In genomic region chr6:78867020-78867369, GRCh38 we compare ENCODE assay signal across 8 cellular contexts. TPM values are rescaled to one million over a fixed set of nuclear protein-coding genes. Genes with fewer than 3 reads are reported as not detected.
DNase-seq lines count a peak whose midpoint lies in the region; ATAC-seq and TF ChIP-seq lines count a peak whose summit lies in the region.

No MANE protein-coding gene starts in this region.

- H3K18ac ChIP-seq in mesenchymal stem cell (ENCODE audit: low read depth in 1 of 2, low read length in 2 of 2): peak overlapping the region in 1 of 2 experiments; percentile 28

- H3K4ac ChIP-seq in mesenchymal stem cell (ENCODE audit: low read depth in 1 of 2, low read length in 2 of 2): no peak overlapping the region

- peak overlapping the region; percentile 80 for H3K4me2 ChIP-seq in mesenchymal stem cell (ENCODE audit: low read length, poor library complexity, severe bottlenecking)

- no peak overlapping the region for H2BK12ac ChIP-seq in mesenchymal stem cell (ENCODE audit: low read length in 2 of 2)

- no peak overlapping the region for H4K91ac ChIP-seq in mesenchymal stem cell (ENCODE audit: low read length)

- peak overlapping the region; percentile 96 to 97 (median 96) for H3K27ac Mint-ChIP-seq in CD4-positive, CD25-positive, alpha-beta regulatory T cell

- peaks cover 0 to 3% (median 0%) of the 10 kb centered on the region in 7 donors for H3K9me3 Mint-ChIP-seq in CD4-positive, CD25-positive, alpha-beta regulatory T cell

- peak overlapping the region; percentile 59 for H4K8ac ChIP-seq in mesenchymal stem cell (ENCODE audit: low read length)

- peaks cover 10% of the 10 kb centered on the region for H3K4me1 ChIP-seq in CD4-positive, CD25-positive, alpha-beta regulatory T cell (ENCODE audit: control insufficient read depth, insufficient read depth, low read length, poor library complexity, severe bottlenecking)
- H3K4me1 ChIP-seq in breast epithelium: peaks cover 0 to 8% of the 10 kb centered on the region in 2 donors
- H3K4me1 ChIP-seq in mesenchymal stem cell (ENCODE audit: control insufficient read depth, insufficient read depth, low read depth, low read length): no peaks in the 10 kb centered on the region
- peaks cover 9% of the 10 kb centered on the region for H3K4me1 ChIP-seq in vagina

- peaks cover 12% of the 10 kb centered on the region for H3K36me3 Mint-ChIP-seq in CD4-positive, CD25-positive, alpha-beta regulatory T cell

- H3K27me3 ChIP-seq in CD4-positive, CD25-positive, alpha-beta regulatory T cell (ENCODE audit: control insufficient read depth, insufficient read depth, low read length): no peaks in the 10 kb centered on the region
- no peaks in the 10 kb centered on the region for H3K27me3 ChIP-seq in breast epithelium
- no peaks in the 10 kb centered on the region for H3K27me3 ChIP-seq in mesenchymal stem cell (ENCODE audit: control insufficient read depth in 1 of 2, insufficient read depth in 1 of 2, low read length in 2 of 2)
- H3K27me3 ChIP-seq in vagina: no peaks in the 10 kb centered on the region

- no peak overlapping the region for H2AK5ac ChIP-seq in mesenchymal stem cell (ENCODE audit: low read length, severe bottlenecking)

- intact Hi-C loops in breast epithelium (cut with DNase I; ENCODE audit: low total_unique reads) (loop anchor here (5.0 kb wide), 1 partner anchor 335 kb away; no protein-coding TSS in a partner anchor), vagina (cut with DNase I) (no loop called here)

- peak; percentile 33 to 35 for ATAC-seq in CD4-positive, CD25-positive, alpha-beta regulatory T cell (ENCODE audit: low read depth in 2 of 2)
- ATAC-seq in GM21360 (IDR thresholded peaks at IDR 0.05; ENCODE audit: unreplicated experiment) (peak; percentile 32), HG03521 (IDR thresholded peaks at IDR 0.05; ENCODE audit: unreplicated experiment) (peak; percentile 28)

- H2BK5ac ChIP-seq in mesenchymal stem cell (ENCODE audit: low read depth, low read length, poor library complexity, severe bottlenecking): no peak overlapping the region

- peak overlapping the region; percentile 75 for H3K27ac ChIP-seq in CD4-positive, CD25-positive, alpha-beta regulatory T cell (ENCODE audit: insufficient read depth, low read length, poor library complexity, severe bottlenecking)
- H3K27ac ChIP-seq in breast epithelium: peak overlapping the region; percentile 76 to 77
- no peak overlapping the region for H3K27ac ChIP-seq in mesenchymal stem cell (ENCODE audit: low read length, poor library complexity, severe bottlenecking)
- H3K27ac ChIP-seq in vagina: peak overlapping the region; percentile 53

- peaks cover 10 to 33% (median 19%) of the 10 kb centered on the region in 4 donors for H3K4me1 Mint-ChIP-seq in CD4-positive, CD25-positive, alpha-beta regulatory T cell

- no peaks in the 10 kb centered on the region for H3K9me3 ChIP-seq in CD4-positive, CD25-positive, alpha-beta regulatory T cell (ENCODE audit: control insufficient read depth in 2 of 2, low read length in 2 of 2)
- no peaks in the 10 kb centered on the region for H3K9me3 ChIP-seq in breast epithelium
- H3K9me3 ChIP-seq in mesenchymal stem cell (ENCODE audit: control insufficient read depth, low read length): no peaks in the 10 kb centered on the region
- no peaks in the 10 kb centered on the region for H3K9me3 ChIP-seq in vagina

- H3K14ac ChIP-seq in mesenchymal stem cell (ENCODE audit: low read length in 2 of 2): no peak overlapping the region

- H3K27me3 Mint-ChIP-seq in CD4-positive, CD25-positive, alpha-beta regulatory T cell: no peaks in the 10 kb centered on the region

- H3K9ac ChIP-seq in mesenchymal stem cell (ENCODE audit: low read length): peak overlapping the region; percentile 97

- WGBS in mesenchymal stem cell: 23% methylated on average over 10 of the region's 13 CpGs

- DNase-seq in CD4-positive, CD25-positive, alpha-beta regulatory T cell: peak in 1 of 3 donors; percentile 2
- DNase-seq in breast epithelium (ENCODE audit: low spot score in 2 of 2): no peak
- DNase-seq in mesenchymal stem cell: no peak
- no peak for DNase-seq in vagina (ENCODE audit: extremely low spot score in 2 of 2)
- no peak for DNase-seq in iPS-NIHi7 (ENCODE audit: extremely low spot score)
- DNase-seq in NCI-H1417 (lab: John Stamatoyannopoulos, UW): no peak

- no peak overlapping the region for H2AFZ ChIP-seq in mesenchymal stem cell (ENCODE audit: low read depth, low read length)

- H3K79me1 ChIP-seq in mesenchymal stem cell (replicated peaks; ENCODE audit: low read length, poor library complexity, severe bottlenecking): peaks cover 11% of the 10 kb centered on the region

- TF ChIP-seq CTCF in breast epithelium (IDR thresholded peaks at IDR 0.05): no peak
- no peak for TF ChIP-seq CTCF in vagina (IDR thresholded peaks at IDR 0.05)

- H2BK15ac ChIP-seq in mesenchymal stem cell (ENCODE audit: low read depth, poor library complexity, severe bottlenecking): no peak overlapping the region

- H2BK120ac ChIP-seq in mesenchymal stem cell (ENCODE audit: low read depth, low read length): peak overlapping the region; percentile 73

- peak overlapping the region; percentile 94 to 100 (median 98) for H3K4me3 Mint-ChIP-seq in CD4-positive, CD25-positive, alpha-beta regulatory T cell

- TF ChIP-seq POLR2A in breast epithelium (IDR thresholded peaks at IDR 0.05) (no peak), vagina (IDR thresholded peaks at IDR 0.05) (no peak)

- H3K36me3 ChIP-seq in CD4-positive, CD25-positive, alpha-beta regulatory T cell (ENCODE audit: control insufficient read depth, insufficient read depth, low read length): no peaks in the 10 kb centered on the region
- H3K36me3 ChIP-seq in breast epithelium: no peaks in the 10 kb centered on the region
- H3K36me3 ChIP-seq in mesenchymal stem cell (ENCODE audit: control insufficient read depth in 1 of 2, insufficient read depth in 2 of 2, low read depth in 1 of 2, low read length in 2 of 2): no peaks in the 10 kb centered on the region
- no peaks in the 10 kb centered on the region for H3K36me3 ChIP-seq in vagina

- peak overlapping the region; percentile 87 for H3K4me3 ChIP-seq in CD4-positive, CD25-positive, alpha-beta regulatory T cell (ENCODE audit: low read depth, low read length)
- H3K4me3 ChIP-seq in breast epithelium (peak overlapping the region; percentile 72 to 98 (median 90)), mesenchymal stem cell (ENCODE audit: insufficient read depth in 1 of 2, low read depth in 1 of 2, low read length in 2 of 2) (peak overlapping the region; percentile 95 to 100), vagina (peak overlapping the region; percentile 60 to 78)

- H3K23ac ChIP-seq in mesenchymal stem cell (ENCODE audit: low read length in 2 of 2): no peak overlapping the region

RNA-seq across cellular contexts. Expression of gene IRAK1BP1, which starts 0.4 kb away (rescaled TPM):
- total RNA-seq in CD4-positive, CD25-positive, alpha-beta regulatory T cell: 1.1 TPM
- 1 to 10 TPM; 1.1 to 2.1 (median 1.5) TPM for polyA plus RNA-seq in CD4-positive, CD25-positive, alpha-beta regulatory T cell
- 1 to 10 TPM; 3.5 to 10.0 (median 4.3) TPM for total RNA-seq in breast epithelium
- polyA plus RNA-seq in mesenchymal stem cell (2013, experiment 1 of 2): 1.3 TPM
- 1.5 TPM for polyA plus RNA-seq in mesenchymal stem cell (2013, experiment 2 of 2)
- 4.2 TPM for total RNA-seq in vagina
